1 cellular context compared by ENCODE assay signal in genomic region chr4:76830612-76831474, GRCh38.
TF ChIP-seq lines count a peak whose summit lies in the region.

No MANE protein-coding gene starts in this region.

TF ChIP-seq in HepG2, 621 proteins besides CTCF, POLR2A, EP300 and RAD21 (continued from another document and continues in another):
- TF ChIP-seq, protein P1, sequence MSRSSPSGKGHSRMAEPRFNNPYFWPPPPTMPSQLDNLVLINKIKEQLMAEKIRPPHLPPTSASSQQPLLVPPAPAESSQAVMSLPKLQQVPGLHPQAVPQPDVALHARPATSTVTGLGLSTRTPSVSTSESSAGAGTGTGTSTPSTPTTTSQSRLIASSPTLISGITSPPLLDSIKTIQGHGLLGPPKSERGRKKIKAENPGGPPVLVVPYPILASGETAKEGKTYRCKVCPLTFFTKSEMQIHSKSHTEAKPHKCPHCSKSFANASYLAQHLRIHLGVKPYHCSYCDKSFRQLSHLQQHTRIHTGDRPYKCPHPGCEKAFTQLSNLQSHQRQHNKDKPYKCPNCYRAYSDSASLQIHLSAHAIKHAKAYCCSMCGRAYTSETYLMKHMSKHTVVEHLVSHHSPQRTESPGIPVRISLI (CRISPR knock-in tag; IDR thresholded peaks at IDR 0.05; ENCODE audit: borderline replicate concordance) = peak; percentile 78; the same call in 1 of the 2 replicates
- TF ChIP-seq JUND (CRISPR knock-in tag; IDR thresholded peaks at IDR 0.05) = no peak; the same call in 1 of the 2 replicates
- TF ChIP-seq HOXD1 (CRISPR knock-in tag; IDR thresholded peaks at IDR 0.05) = no peak
- TF ChIP-seq NFAT5 (CRISPR knock-in tag; IDR thresholded peaks at IDR 0.05) = no peak
- TF ChIP-seq MAFK (conservative IDR thresholded peaks at IDR 0.05 in 1 of 2, IDR thresholded peaks at IDR 0.05 in 1 of 2; ENCODE audit: low read length in 2 of 2) = no peak
- TF ChIP-seq RBFOX2 (IDR thresholded peaks at IDR 0.05; ENCODE audit: low read depth, low read length) = peak; percentile 71; the same call in 1 of the 2 replicates
- TF ChIP-seq MAZ (IDR thresholded peaks at IDR 0.05; ENCODE audit: borderline replicate concordance, low read depth, low read length) = no peak
- TF ChIP-seq MAZ (CRISPR knock-in tag; IDR thresholded peaks at IDR 0.05; ENCODE audit: low read depth) = 0 out of 2 replicates have a peak, but pooled peaks have one; percentile 32
- TF ChIP-seq ARHGAP35 (CRISPR knock-in tag; IDR thresholded peaks at IDR 0.05; ENCODE audit: borderline replicate concordance) = no peak
- peak; percentile 85 for TF ChIP-seq ZMYM4 (CRISPR knock-in tag; IDR thresholded peaks at IDR 0.05)
- TF ChIP-seq LCORL (IDR thresholded peaks at IDR 0.05) = no peak
- peak; percentile 85 for TF ChIP-seq LCORL (CRISPR knock-in tag; IDR thresholded peaks at IDR 0.05)
- TF ChIP-seq SP1 (IDR thresholded peaks at IDR 0.05) = no peak
- no peak for TF ChIP-seq SP1 (CRISPR knock-in tag; IDR thresholded peaks at IDR 0.05)
- TF ChIP-seq NPAS2 (CRISPR knock-in tag; IDR thresholded peaks at IDR 0.05; ENCODE audit: borderline replicate concordance) = no peak
- TF ChIP-seq, protein P2, sequence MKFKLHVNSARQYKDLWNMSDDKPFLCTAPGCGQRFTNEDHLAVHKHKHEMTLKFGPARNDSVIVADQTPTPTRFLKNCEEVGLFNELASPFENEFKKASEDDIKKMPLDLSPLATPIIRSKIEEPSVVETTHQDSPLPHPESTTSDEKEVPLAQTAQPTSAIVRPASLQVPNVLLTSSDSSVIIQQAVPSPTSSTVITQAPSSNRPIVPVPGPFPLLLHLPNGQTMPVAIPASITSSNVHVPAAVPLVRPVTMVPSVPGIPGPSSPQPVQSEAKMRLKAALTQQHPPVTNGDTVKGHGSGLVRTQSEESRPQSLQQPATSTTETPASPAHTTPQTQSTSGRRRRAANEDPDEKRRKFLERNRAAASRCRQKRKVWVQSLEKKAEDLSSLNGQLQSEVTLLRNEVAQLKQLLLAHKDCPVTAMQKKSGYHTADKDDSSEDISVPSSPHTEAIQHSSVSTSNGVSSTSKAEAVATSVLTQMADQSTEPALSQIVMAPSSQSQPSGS (CRISPR knock-in tag; IDR thresholded peaks at IDR 0.05) = no peak
- TF ChIP-seq, protein P3, sequence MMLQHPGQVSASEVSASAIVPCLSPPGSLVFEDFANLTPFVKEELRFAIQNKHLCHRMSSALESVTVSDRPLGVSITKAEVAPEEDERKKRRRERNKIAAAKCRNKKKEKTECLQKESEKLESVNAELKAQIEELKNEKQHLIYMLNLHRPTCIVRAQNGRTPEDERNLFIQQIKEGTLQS (CRISPR knock-in tag; IDR thresholded peaks at IDR 0.05) = no peak
- no peak for TF ChIP-seq SRY (CRISPR knock-in tag; IDR thresholded peaks at IDR 0.05)
- TF ChIP-seq FLYWCH1 (CRISPR knock-in tag; IDR thresholded peaks at IDR 0.05) = no peak
- no peak for TF ChIP-seq ARID2 (CRISPR knock-in tag; IDR thresholded peaks at IDR 0.05; ENCODE audit: borderline replicate concordance)
- TF ChIP-seq ZNF75D (CRISPR knock-in tag; IDR thresholded peaks at IDR 0.05; ENCODE audit: borderline replicate concordance) = no peak
- TF ChIP-seq KLF15 (CRISPR knock-in tag; IDR thresholded peaks at IDR 0.05; ENCODE audit: borderline replicate concordance) = no peak
- TF ChIP-seq POLR2AphosphoS5 (IDR thresholded peaks at IDR 0.05; ENCODE audit: low read depth, low read length) = peak; percentile 92
- peak; percentile 43 for TF ChIP-seq DRAP1 (CRISPR knock-in tag; IDR thresholded peaks at IDR 0.05)
- no peak for TF ChIP-seq ZBTB8A (CRISPR knock-in tag; IDR thresholded peaks at IDR 0.05; ENCODE audit: borderline replicate concordance, low read depth)
- TF ChIP-seq SIN3A (IDR thresholded peaks at IDR 0.05; ENCODE audit: borderline replicate concordance, low read depth, low read length) = no peak
- TF ChIP-seq, protein P4, sequence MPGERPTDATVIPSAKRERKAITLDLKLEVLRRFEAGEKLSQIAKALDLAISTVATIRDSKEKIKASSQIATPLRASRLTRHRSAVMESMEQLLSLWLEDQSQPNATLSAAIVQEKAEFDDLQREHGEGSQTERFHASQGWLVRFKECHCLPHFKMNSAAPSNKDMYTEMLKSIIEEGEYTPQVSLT (CRISPR knock-in tag; IDR thresholded peaks at IDR 0.05; ENCODE audit: borderline replicate concordance, low read depth) = no peak
- TF ChIP-seq DPF2 (CRISPR knock-in tag; IDR thresholded peaks at IDR 0.05; ENCODE audit: borderline replicate concordance, low read depth) = peak; percentile 49; the same call in 1 of the 2 replicates
- TF ChIP-seq, protein P5, sequence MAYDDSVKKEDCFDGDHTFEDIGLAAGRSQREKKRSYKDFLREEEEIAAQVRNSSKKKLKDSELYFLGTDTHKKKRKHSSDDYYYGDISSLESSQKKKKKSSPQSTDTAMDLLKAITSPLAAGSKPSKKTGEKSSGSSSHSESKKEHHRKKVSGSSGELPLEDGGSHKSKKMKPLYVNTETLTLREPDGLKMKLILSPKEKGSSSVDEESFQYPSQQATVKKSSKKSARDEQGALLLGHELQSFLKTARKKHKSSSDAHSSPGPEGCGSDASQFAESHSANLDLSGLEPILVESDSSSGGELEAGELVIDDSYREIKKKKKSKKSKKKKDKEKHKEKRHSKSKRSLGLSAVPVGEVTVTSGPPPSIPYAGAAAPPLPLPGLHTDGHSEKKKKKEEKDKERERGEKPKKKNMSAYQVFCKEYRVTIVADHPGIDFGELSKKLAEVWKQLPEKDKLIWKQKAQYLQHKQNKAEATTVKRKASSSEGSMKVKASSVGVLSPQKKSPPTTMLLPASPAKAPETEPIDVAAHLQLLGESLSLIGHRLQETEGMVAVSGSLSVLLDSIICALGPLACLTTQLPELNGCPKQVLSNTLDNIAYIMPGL (CRISPR knock-in tag; IDR thresholded peaks at IDR 0.05; ENCODE audit: borderline replicate concordance in 1 of 2, low read depth in 1 of 2) = peak; percentile 40 to 45; a peak in 3 of 4 replicates
- no peak; the same call in 1 of the 2 replicates for TF ChIP-seq GABPA (IDR thresholded peaks at IDR 0.05; ENCODE audit: low read depth, low read length)
- TF ChIP-seq GABPA (CRISPR knock-in tag; IDR thresholded peaks at IDR 0.05; ENCODE audit: low read depth) = peak; percentile 81
- peak; percentile 72; the same call in 1 of the 2 replicates for TF ChIP-seq ZNF670 (CRISPR knock-in tag; IDR thresholded peaks at IDR 0.05; ENCODE audit: borderline replicate concordance)
- no peak for TF ChIP-seq ZNF800 (CRISPR knock-in tag; IDR thresholded peaks at IDR 0.05)
- no peak for TF ChIP-seq MZF1 (CRISPR knock-in tag; IDR thresholded peaks at IDR 0.05; ENCODE audit: borderline replicate concordance)
- no peak for TF ChIP-seq SNAI1 (CRISPR knock-in tag; IDR thresholded peaks at IDR 0.05; ENCODE audit: borderline replicate concordance)
- no peak for TF ChIP-seq SCMH1 (CRISPR knock-in tag; IDR thresholded peaks at IDR 0.05; ENCODE audit: borderline replicate concordance)
- no peak for TF ChIP-seq ZNF280B (CRISPR knock-in tag; IDR thresholded peaks at IDR 0.05; ENCODE audit: borderline replicate concordance)
- TF ChIP-seq, protein P6, sequence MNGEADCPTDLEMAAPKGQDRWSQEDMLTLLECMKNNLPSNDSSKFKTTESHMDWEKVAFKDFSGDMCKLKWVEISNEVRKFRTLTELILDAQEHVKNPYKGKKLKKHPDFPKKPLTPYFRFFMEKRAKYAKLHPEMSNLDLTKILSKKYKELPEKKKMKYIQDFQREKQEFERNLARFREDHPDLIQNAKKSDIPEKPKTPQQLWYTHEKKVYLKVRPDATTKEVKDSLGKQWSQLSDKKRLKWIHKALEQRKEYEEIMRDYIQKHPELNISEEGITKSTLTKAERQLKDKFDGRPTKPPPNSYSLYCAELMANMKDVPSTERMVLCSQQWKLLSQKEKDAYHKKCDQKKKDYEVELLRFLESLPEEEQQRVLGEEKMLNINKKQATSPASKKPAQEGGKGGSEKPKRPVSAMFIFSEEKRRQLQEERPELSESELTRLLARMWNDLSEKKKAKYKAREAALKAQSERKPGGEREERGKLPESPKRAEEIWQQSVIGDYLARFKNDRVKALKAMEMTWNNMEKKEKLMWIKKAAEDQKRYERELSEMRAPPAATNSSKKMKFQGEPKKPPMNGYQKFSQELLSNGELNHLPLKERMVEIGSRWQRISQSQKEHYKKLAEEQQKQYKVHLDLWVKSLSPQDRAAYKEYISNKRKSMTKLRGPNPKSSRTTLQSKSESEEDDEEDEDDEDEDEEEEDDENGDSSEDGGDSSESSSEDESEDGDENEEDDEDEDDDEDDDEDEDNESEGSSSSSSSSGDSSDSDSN (CRISPR knock-in tag; IDR thresholded peaks at IDR 0.05) = peak; percentile 51; the same call in 1 of the 2 replicates
- TF ChIP-seq KLF12 (CRISPR knock-in tag; IDR thresholded peaks at IDR 0.05; ENCODE audit: borderline replicate concordance) = no peak
- peak; percentile 84; the same call in 1 of the 2 replicates for TF ChIP-seq ZNF605 (CRISPR knock-in tag; IDR thresholded peaks at IDR 0.05)
- TF ChIP-seq ZNF552 (CRISPR knock-in tag; IDR thresholded peaks at IDR 0.05; ENCODE audit: borderline replicate concordance) = peak; percentile 40; the same call in 1 of the 2 replicates
- no peak for TF ChIP-seq ZNF329 (CRISPR knock-in tag; IDR thresholded peaks at IDR 0.05; ENCODE audit: low read depth)
- peak; percentile 41; the same call in 1 of the 2 replicates for TF ChIP-seq ZNF652 (CRISPR knock-in tag; IDR thresholded peaks at IDR 0.05; ENCODE audit: borderline replicate concordance, low read depth)
- TF ChIP-seq SRSF1 (optimal IDR thresholded peaks at IDR 0.05; ENCODE audit: low read depth, low read length) = no peak
- peak; percentile 64; the same call in 1 of the 2 replicates for TF ChIP-seq ZNF580 (CRISPR knock-in tag; IDR thresholded peaks at IDR 0.05; ENCODE audit: borderline replicate concordance, low read depth)
- TF ChIP-seq ZNF850 (CRISPR knock-in tag; conservative IDR thresholded peaks at IDR 0.05) = no peak
